13 cellular contexts compared by ENCODE assay signal in the genomic region with DNA sequence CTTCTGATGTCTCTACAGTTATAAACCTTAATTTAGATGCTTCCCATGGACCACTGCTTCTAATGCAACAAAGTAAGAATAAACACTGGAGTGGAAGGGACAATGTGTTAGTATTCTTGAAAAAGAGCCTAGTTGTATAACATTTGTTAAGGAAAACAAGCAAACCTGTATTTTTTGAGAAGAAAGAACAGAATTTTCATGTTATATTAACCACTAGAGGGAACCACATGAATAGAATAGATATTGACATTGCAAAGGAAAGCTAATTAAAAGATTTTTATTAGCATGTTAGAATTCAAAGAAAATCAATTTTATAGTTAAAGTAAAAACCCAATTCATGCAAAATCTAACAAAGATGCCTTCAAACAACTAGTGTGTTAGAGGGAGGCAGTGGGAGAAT.
A peak's percentile ranks its signal among the peaks of the same experiment; 100 is the strongest.
DNase-seq lines count a peak whose midpoint lies in the region; ATAC-seq, FAIRE-seq and TF ChIP-seq lines count a peak whose summit lies in the region.
"Had no signal": no experiment of that assay in that cellular context is flagged by ENCODE, and none has a peak within 500 bp of the region (broad histone marks: within the 10 kb centered on the region; RNA-seq: fewer than 3 reads in every experiment).

No MANE protein-coding gene starts in this region.

- H3K27ac Mint-ChIP-seq in neural progenitor cell = no peak overlapping the region

- no peaks in the 10 kb centered on the region for H3K4me1 Mint-ChIP-seq in neural progenitor cell
- H3K4me1 Mint-ChIP-seq: nephron progenitor cell had no signal

- H3K9me2 ChIP-seq in Loucy (replicated peaks; ENCODE audit: low read depth, low read length) = no peaks in the 10 kb centered on the region

- no peaks in the 10 kb centered on the region for H3K4me1 ChIP-seq in Loucy (ENCODE audit: insufficient read depth, low read length, poor library complexity, severe bottlenecking)
- peaks cover 6% of the 10 kb centered on the region for H3K4me1 ChIP-seq in neural progenitor cell
- no peaks in the 10 kb centered on the region for H3K4me1 ChIP-seq in gastrocnemius medialis

- H3K27me3 ChIP-seq in Loucy (ENCODE audit: insufficient read depth, low read length, poor library complexity, severe bottlenecking) (no peaks in the 10 kb centered on the region), bronchial epithelial cell (ENCODE audit: control insufficient read depth, insufficient read depth, low read length) (no peaks in the 10 kb centered on the region), neural progenitor cell (no peaks in the 10 kb centered on the region), gastrocnemius medialis (no peaks in the 10 kb centered on the region)

- no peak overlapping the region for H3K27ac ChIP-seq in neural progenitor cell
- H3K27ac ChIP-seq in gastrocnemius medialis = no peak overlapping the region

- FAIRE-seq in bronchial epithelial cell (lab: Jason Lieb, UNC) = no peak

- H2AFZ ChIP-seq in Loucy (ENCODE audit: low read length) (no peak overlapping the region), neural progenitor cell (replicated peaks) (no peak overlapping the region)

- H3K4me3 Mint-ChIP-seq in neural progenitor cell = no peak overlapping the region
- H3K4me3 Mint-ChIP-seq: nephron progenitor cell had no signal

- H3K4me2 ChIP-seq in Loucy (ENCODE audit: low read depth, low read length, poor library complexity, severe bottlenecking) (no peak overlapping the region), neural progenitor cell (no peak overlapping the region)

- H3K27me3 Mint-ChIP-seq in neural progenitor cell (ENCODE audit: insufficient read depth, low read depth) = no peaks in the 10 kb centered on the region

- ATAC-seq in gastrocnemius medialis (no peak), HG03025 (IDR thresholded peaks at IDR 0.05; ENCODE audit: low FRiP score, unreplicated experiment) (no peak)

- TF ChIP-seq CTCF in Loucy (conservative IDR thresholded peaks at IDR 0.05; ENCODE audit: low read length) (peak; percentile 51), bronchial epithelial cell (IDR thresholded peaks at IDR 0.05; ENCODE audit: insufficient read depth, low read length, severe bottlenecking) (no peak), neural progenitor cell (IDR thresholded peaks at IDR 0.05) (peak; percentile 23), gastrocnemius medialis (IDR thresholded peaks at IDR 0.05 in 4 of 5, conservative IDR thresholded peaks at IDR 0.05 in 1 of 5) (no peak), lower leg skin (IDR thresholded peaks at IDR 0.05) (no peak)

- H3K9me3 ChIP-seq in Loucy (ENCODE audit: insufficient read depth, low read depth, low read length) (no peaks in the 10 kb centered on the region), neural progenitor cell (ENCODE audit: low read depth) (peaks cover 4% of the 10 kb centered on the region), gastrocnemius medialis (no peaks in the 10 kb centered on the region)

- H3K79me2 ChIP-seq in Loucy (ENCODE audit: insufficient read depth, low read length) (no peaks in the 10 kb centered on the region), neural progenitor cell (ENCODE audit: low read depth) (no peaks in the 10 kb centered on the region)

- H4K20me1 ChIP-seq in Loucy (ENCODE audit: insufficient read depth, low read length, poor library complexity, severe bottlenecking) = no peaks in the 10 kb centered on the region
- no peaks in the 10 kb centered on the region for H4K20me1 ChIP-seq in neural progenitor cell (ENCODE audit: low read depth)

- DNase-seq in DMS 273 (lab: John Stamatoyannopoulos, UW; ENCODE audit: unreplicated experiment) (peak; percentile 25), DMS 273 treated with DMSO at 0.1 percent for 48 hours (lab: John Stamatoyannopoulos, UW) (no peak), bronchial epithelial cell (ENCODE audit: low read depth) (peak; percentile 37), neural progenitor cell (ENCODE audit: low spot score) (no peak), gastrocnemius medialis (no peak), lower leg skin (ENCODE audit: low spot score in 2 of 2) (no peak)
- DNase-seq: activated naive CD4-positive, alpha-beta T cell treated with Interleukin-2 at 50 U/mL for 16 hours; NCI-H226; nephron progenitor cell; SHP77; stimulated activated CD4-positive, alpha-beta T cell treated with anti-CD3 and anti-CD28 coated beads, Interleukin-1b, Interleukin-23, amount 100 ng/mL, for 48 hours had no signal

- no peaks in the 10 kb centered on the region for H3K36me3 ChIP-seq in Loucy (ENCODE audit: insufficient read depth, low read length)
- no peaks in the 10 kb centered on the region for H3K36me3 ChIP-seq in bronchial epithelial cell (ENCODE audit: control insufficient read depth, insufficient read depth, low read length)
- no peaks in the 10 kb centered on the region for H3K36me3 ChIP-seq in neural progenitor cell
- H3K36me3 ChIP-seq in gastrocnemius medialis = no peaks in the 10 kb centered on the region

- peaks cover 8% of the 10 kb centered on the region for H3K36me3 Mint-ChIP-seq in neural progenitor cell

- no peak for TF ChIP-seq POLR2A in gastrocnemius medialis (IDR thresholded peaks at IDR 0.05)
- no peak for TF ChIP-seq POLR2A in lower leg skin (IDR thresholded peaks at IDR 0.05)

- in situ Hi-C loops in gastrocnemius medialis (cut with MboI; ENCODE audit: low sequenced_read_pairs in 4 of 4) = no loop called here

- H3K9ac ChIP-seq in Loucy (ENCODE audit: low read depth, low read length, poor library complexity, severe bottlenecking) (no peak overlapping the region), neural progenitor cell (no peak overlapping the region)

- peaks cover 16% of the 10 kb centered on the region for H3K9me3 Mint-ChIP-seq in neural progenitor cell

- intact Hi-C loops in gastrocnemius medialis (cut with DNase I; ENCODE audit: low total_unique reads) (no loop called here), lower leg skin (cut with DNase I; ENCODE audit: low total_unique reads) (no loop called here)

- H3F3A ChIP-seq in Loucy (ENCODE audit: low read depth) = no peaks in the 10 kb centered on the region
- no peaks in the 10 kb centered on the region for H3F3A ChIP-seq in neural progenitor cell (ENCODE audit: low read depth)

- H3K4me3 ChIP-seq in Loucy (ENCODE audit: low read length, poor library complexity, severe bottlenecking) (no peak overlapping the region), bronchial epithelial cell (ENCODE audit: low read depth, low read length) (no peak overlapping the region), neural progenitor cell (no peak overlapping the region), gastrocnemius medialis (no peak overlapping the region), lower leg skin (ENCODE audit: low read depth, poor library complexity, severe bottlenecking) (no peak overlapping the region)

Comparison
In these comparisons a context has a peak if more than half of its experiments do, and no peak if none do; other contexts are left out.
1. DNase-seq: peak in DMS 273 (single experiment) and bronchial epithelial cell (single experiment); none in DMS 273 treated with DMSO at 0.1 percent for 48 hours (single experiment), neural progenitor cell (single experiment), gastrocnemius medialis (0 of 2) and lower leg skin (0 of 2).
2. CTCF ChIP-seq: peak in Loucy (single experiment) and neural progenitor cell (single experiment); none in bronchial epithelial cell (single experiment), gastrocnemius medialis (0 of 5) and lower leg skin (0 of 3).